Comparison of ENCODE assay signal across 8 cellular contexts in the genomic region with DNA sequence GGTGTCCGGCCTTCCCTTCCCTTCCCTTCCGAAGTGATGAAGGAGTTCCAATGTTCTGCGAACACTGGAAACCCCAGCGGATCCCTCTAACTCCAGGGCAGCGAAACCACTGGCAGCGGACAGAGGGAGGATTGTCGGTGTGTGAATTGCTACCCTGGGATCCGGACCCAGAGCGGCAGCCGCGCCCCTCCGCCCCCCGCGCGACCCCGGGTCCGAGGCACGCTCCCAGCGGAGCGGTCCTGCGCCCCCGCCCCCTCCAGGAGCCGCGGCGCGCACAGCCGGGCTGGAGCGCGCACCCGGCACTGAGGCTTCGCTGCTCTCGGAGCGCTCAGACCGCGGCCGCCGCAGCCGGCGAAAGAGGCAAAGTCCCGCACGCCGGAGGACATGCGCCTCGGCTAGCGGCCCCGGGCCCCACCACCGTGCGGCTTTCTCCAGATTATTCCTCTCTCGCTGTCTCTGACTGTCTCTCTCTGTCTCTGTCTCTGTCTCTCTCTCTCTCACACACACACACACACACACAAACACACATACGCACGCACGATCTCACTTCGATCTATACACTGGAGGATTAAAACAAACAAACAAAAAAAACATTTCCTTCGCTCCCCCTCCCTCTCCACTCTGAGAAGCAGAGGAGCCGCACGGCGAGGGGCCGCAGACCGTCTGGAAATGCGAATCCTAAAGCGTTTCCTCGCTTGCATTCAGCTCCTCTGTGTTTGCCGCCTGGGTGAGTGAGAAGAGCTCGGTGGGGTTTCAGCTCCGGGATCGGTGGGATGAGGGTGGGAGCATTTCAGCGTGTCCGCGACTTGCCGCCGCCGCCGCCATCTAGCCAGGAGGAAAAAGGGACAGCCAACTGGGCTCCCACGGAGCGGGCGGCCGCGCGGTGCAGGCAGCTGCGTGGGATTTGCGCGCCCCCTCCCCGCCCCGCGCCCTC. TPM values are rescaled to one million over a fixed set of nuclear protein-coding genes. Genes with fewer than 3 reads are reported as not detected.
A peak's percentile ranks its signal among the peaks of the same experiment; 100 is the strongest.
DNase-seq lines count a peak whose midpoint lies in the region; ATAC-seq and TF ChIP-seq lines count a peak whose summit lies in the region.

A gene (plus strand): TSS at position 331 of the 934 bp plus-strand sequence. CDS start 339 bp downstream, at position 670.

- TF ChIP-seq POLR2A in right lobe of liver (IDR thresholded peaks at IDR 0.05), result no peak
- no peak for TF ChIP-seq POLR2A in suprapubic skin (IDR thresholded peaks at IDR 0.05)

- under 1% methylated on average over 31 of the region's 85 CpGs for WGBS in right lobe of liver (ENCODE audit: insufficient coverage, low coverage, low lambda C conversion rate, missing lambda C conversion rate)
- WGBS in suprapubic skin, result 1% methylated on average over 32 of the region's 85 CpGs

- no peak for TF ChIP-seq CTCF in right lobe of liver (IDR thresholded peaks at IDR 0.05)
- TF ChIP-seq CTCF in suprapubic skin (IDR thresholded peaks at IDR 0.05), result no peak

- H3K27me3 ChIP-seq in duodenal mucosa (ENCODE audit: control insufficient read depth in 1 of 2, insufficient read depth in 2 of 2, low read length in 2 of 2), result peaks cover 9 to 44% of the 10 kb centered on the region in 2 donors
- peaks cover 0 to 9% of the 10 kb centered on the region in 2 donors for H3K27me3 ChIP-seq in right lobe of liver
- peaks cover 8% of the 10 kb centered on the region for H3K27me3 ChIP-seq in suprapubic skin

- intact Hi-C loops in right lobe of liver (cut with DNase I), result no loop called here

- H3K9me3 ChIP-seq in duodenal mucosa (ENCODE audit: control insufficient read depth in 1 of 2, low read length in 2 of 2) (no peaks in the 10 kb centered on the region), right lobe of liver (no peaks in the 10 kb centered on the region), suprapubic skin (no peaks in the 10 kb centered on the region)

- peak; percentile 81 to 90 (median 86) for ATAC-seq in right lobe of liver

- TF ChIP-seq EP300 in suprapubic skin (IDR thresholded peaks at IDR 0.05), result no peak

- DNase-seq in NCI-H510A treated with DMSO at 0.1 percent for 48 hours (lab: John Stamatoyannopoulos, UW), result peak; percentile 4
- DNase-seq in NCI-H510A (lab: John Stamatoyannopoulos, UW), result no peak
- DNase-seq in NCI-H345 (lab: John Stamatoyannopoulos, UW), result peak; percentile 51
- DNase-seq in right lobe of liver, result peak; percentile 38 to 55 (median 44)
- peak in 1 of 2 donors; percentile 59 for DNase-seq in suprapubic skin (ENCODE audit: low spot score in 2 of 2)
- DNase-seq in RKO (ENCODE audit: low spot score), result no peak
- no peak for DNase-seq in activated gamma-delta T cell treated with Interleukin-2 at 50 U/mL for 16 hours

- H3K36me3 ChIP-seq in duodenal mucosa (ENCODE audit: control insufficient read depth in 1 of 2, insufficient read depth in 2 of 2, low read length in 2 of 2) (no peaks in the 10 kb centered on the region), right lobe of liver (no peaks in the 10 kb centered on the region), suprapubic skin (no peaks in the 10 kb centered on the region)

- peak within 1 kb of the TSS; percentile 60 to 67 for H3K4me3 ChIP-seq in duodenal mucosa (ENCODE audit: low read depth in 1 of 2, low read length in 2 of 2)
- H3K4me3 ChIP-seq in right lobe of liver, result peak within 1 kb of the TSS; percentile 30 to 46 (median 34)
- H3K4me3 ChIP-seq in suprapubic skin, result peak within 1 kb of the TSS; percentile 65

- H3K9ac ChIP-seq in duodenal mucosa (ENCODE audit: low read depth in 1 of 2, low read length in 2 of 2), result no peak within 1 kb of the TSS

- H3K27ac ChIP-seq in duodenal mucosa (ENCODE audit: low read depth, low read length) (no peak within 1 kb of the TSS), right lobe of liver (no peak within 1 kb of the TSS), suprapubic skin (peak within 1 kb of the TSS; percentile 18)

- H3K4me1 ChIP-seq in duodenal mucosa (ENCODE audit: control insufficient read depth in 1 of 2, insufficient read depth in 2 of 2, low read length in 2 of 2), result no peaks in the 10 kb centered on the region
- H3K4me1 ChIP-seq in right lobe of liver, result peaks cover 0 to 6% (median 0%) of the 10 kb centered on the region in 4 donors
- peaks cover 6% of the 10 kb centered on the region for H3K4me1 ChIP-seq in suprapubic skin

RNA-seq across cellular contexts. Expression of the gene that starts here (rescaled TPM):
- under 1 TPM in 2 of 6 experiments, not detected in 4; 0.29 to 0.47 TPM for total RNA-seq in right lobe of liver
- 10 to 100 TPM; 47.4 to 88.0 (median 57.5) TPM for total RNA-seq in suprapubic skin

Comparison
In these comparisons a context has a peak if more than half of its experiments do, and no peak if none do; other contexts are left out.
1. RNA of the gene that starts here (total RNA-seq): 47.4 to 88.0 TPM in suprapubic skin; 0.29 to 0.47 TPM in right lobe of liver; every median in the first group is over 10 times any median in the second.
2. DNase-seq: peak in NCI-H510A treated with DMSO at 0.1 percent for 48 hours (single experiment) and NCI-H345 (single experiment); none in NCI-H510A (single experiment), RKO (single experiment) and activated gamma-delta T cell treated with Interleukin-2 at 50 U/mL for 16 hours (single experiment).
3. Peak in DNase-seq, ATAC-seq and H3K4me3 ChIP-seq in right lobe of liver; RNA of the gene not detected or under 1 TPM.
4. Peak in every context shown above with its lines, with median percentiles within 50 percentile points of each other: H3K4me3 ChIP-seq.